ENCODE assay signal across 8 cellular contexts in genomic region chr1:198156111-198156744, GRCh38. TPM values are rescaled to one million over a fixed set of nuclear protein-coding genes. Genes with fewer than 3 reads are reported as not detected.
DNase-seq lines count a peak whose midpoint lies in the region; ATAC-seq, FAIRE-seq and TF ChIP-seq lines count a peak whose summit lies in the region.

No MANE protein-coding gene starts in this region.

- intact Hi-C loops in colonic mucosa (cut with DNase I) = no loop called here
- intact Hi-C loops in HepG2 (cut with micrococcal nuclease; ENCODE audit: unreplicated experiment) = loop anchor here (5.0 to 10.0 kb wide), 6 partner anchors 66 to 981 kb away; no protein-coding TSS in a partner anchor

- ATAC-seq in A549 = peak; percentile 22 to 35; a peak in 4 of 6 replicates
- peak; percentile 30 for ATAC-seq in GM18498 (IDR thresholded peaks at IDR 0.05; ENCODE audit: unreplicated experiment)
- peak; percentile 23 for ATAC-seq in HG03103 (IDR thresholded peaks at IDR 0.05; ENCODE audit: low read depth, unreplicated experiment)
- peak; percentile 21 for ATAC-seq in HepG2

- in situ Hi-C loops in HepG2 (cut with HindIII; ENCODE audit: extremely low pct_ligation_motif_present, low pct_unique_long_range_greater_than_20kb) = no loop called here

- H3K9ac ChIP-seq in colonic mucosa (ENCODE audit: low read depth in 2 of 2, low read length in 2 of 2) (peak overlapping the region; percentile 93 to 95), HepG2 (ENCODE audit: insufficient read depth, low read depth, low read length) (peak overlapping the region; percentile 85)

- under 1% methylated on average over 13 of the region's 13 CpGs for WGBS in A549 (ENCODE audit: missing lambda C conversion rate)
- 2% methylated on average over 13 of the region's 13 CpGs for WGBS in HepG2 (ENCODE audit: low lambda C conversion rate)

- H3K36me3 ChIP-seq in colonic mucosa (no peaks in the 10 kb centered on the region), HepG2 (replicated peaks in 1 of 2; ENCODE audit: control insufficient read depth in 1 of 2, insufficient read depth in 2 of 2, low read length in 2 of 2) (no peaks in the 10 kb centered on the region)

- H3K27ac ChIP-seq in A549 (peak overlapping the region; percentile 94 to 97), colonic mucosa (peak overlapping the region; percentile 99), HepG2 (ENCODE audit: extremely low read length, insufficient read depth, low read length) (peak overlapping the region; percentile 82)

- CTCF ChIA-PET in A549 (lab: Yijun Ruan, JAX) = interaction anchor here (0.7 to 2.9 kb wide), 20 partner anchors 9 to 507 kb away, joined by 3 to 12 read pairs (median 4); partner anchors contain the start of gene LHX9
- CTCF ChIA-PET in HepG2 (lab: Yijun Ruan, JAX; ENCODE audit: low intra/inter-chr PET ratio, low total read pairs) = no interaction called here

- TF ChIP-seq CTCF in A549 (IDR thresholded peaks at IDR 0.05) (peak; percentile 84), colonic mucosa (IDR thresholded peaks at IDR 0.05) (peak; percentile 85), HepG2 (CRISPR knock-in tag; IDR thresholded peaks at IDR 0.05) (peak; percentile 76)

- no peak for TF ChIP-seq POLR2A in A549 (IDR thresholded peaks at IDR 0.05; ENCODE audit: low read length)
- TF ChIP-seq POLR2A in HepG2 (IDR thresholded peaks at IDR 0.05; ENCODE audit: insufficient read depth in 1 of 2, low read depth in 2 of 2, low read length in 2 of 2) = no peak

- no peak for FAIRE-seq in A549 (lab: Jason Lieb, UNC)
- peak; percentile 82 for FAIRE-seq in HepG2 (lab: Jason Lieb, UNC)

- BruUV-seq in HepG2 (replicated peaks; lab: Mats Ljungman, UMichigan) = TSS peak; percentile 77

- no peaks in the 10 kb centered on the region for H3K27me3 ChIP-seq in colonic mucosa
- no peaks in the 10 kb centered on the region; a peak in 1 of 5 replicates for H3K27me3 ChIP-seq in HepG2 (ENCODE audit: control insufficient read depth in 1 of 2, insufficient read depth in 2 of 2, low read length in 2 of 2)

- H3K4me2 ChIP-seq in A549 = peak overlapping the region; percentile 82
- H3K4me2 ChIP-seq in HepG2 (ENCODE audit: low read depth, low read length) = peak overlapping the region; percentile 93

- H4K20me1 ChIP-seq in HepG2 (ENCODE audit: insufficient read depth, low read length) = no peaks in the 10 kb centered on the region

- POLR2A ChIA-PET in A549 (lab: Yijun Ruan, JAX) = interaction anchor here (0.6 to 1.0 kb wide), 4 partner anchors 30 to 311 kb away, joined by 3 to 5 read pairs (median 4); partner anchors contain the start of gene LHX9
- POLR2A ChIA-PET in HepG2 (lab: Yijun Ruan, JAX) = interaction anchor here (0.7 to 1.1 kb wide), 2 partner anchors 50 to 159 kb away, joined by 3 to 4 read pairs; no protein-coding TSS in a partner anchor

- peak overlapping the region; percentile 96 for H3K4me3 ChIP-seq in A549
- H3K4me3 ChIP-seq in colonic mucosa = peak overlapping the region; percentile 85
- H3K4me3 ChIP-seq in HepG2 (replicated peaks in 1 of 3; ENCODE audit: insufficient read depth in 1 of 3, low read depth in 2 of 3, low read length in 3 of 3) = peak overlapping the region; percentile 51 to 90 (median 85)

- H3K9me3 ChIP-seq in A549 (no peaks in the 10 kb centered on the region), colonic mucosa (no peaks in the 10 kb centered on the region), HepG2 (ENCODE audit: low read length) (no peaks in the 10 kb centered on the region)

- peak; percentile 77 to 85 for DNase-seq in A549 (ENCODE audit: low read depth in 1 of 2, low spot score in 1 of 2)
- peak; percentile 57 for DNase-seq in NCI-H2227 treated with DMSO at 0.1 percent for 48 hours (lab: John Stamatoyannopoulos, UW)
- DNase-seq in activated CD4-positive, CD25-positive, alpha-beta regulatory T cell treated with anti-CD3 and anti-CD28 coated beads, Interleukin-2, amount 50 U/mL, for 72 hours = peak; percentile 72
- DNase-seq in colonic mucosa = peak; percentile 80
- DNase-seq in HepG2 (ENCODE audit: low spot score) = peak; percentile 60
- peak; percentile 64 to 69 for DNase-seq in stimulated activated CD4-positive, alpha-beta T cell treated with anti-CD3 and anti-CD28 coated beads, Interleukin-4, amount 100 ng/mL, for 4 hours

- peaks cover 49% of the 10 kb centered on the region for H3K4me1 ChIP-seq in A549
- peaks cover 6% of the 10 kb centered on the region for H3K4me1 ChIP-seq in colonic mucosa
- H3K4me1 ChIP-seq in HepG2 (ENCODE audit: insufficient read depth, low read length) = peaks cover 26% of the 10 kb centered on the region

- H3K79me2 ChIP-seq in HepG2 (ENCODE audit: insufficient read depth, low read length) = peaks cover 34% of the 10 kb centered on the region

- peak overlapping the region; percentile 91 for H2AFZ ChIP-seq in HepG2 (ENCODE audit: low read length)

- TF ChIP-seq EP300 in A549 (IDR thresholded peaks at IDR 0.05) = no peak
- TF ChIP-seq EP300 in HepG2 (IDR thresholded peaks at IDR 0.05; ENCODE audit: low read depth in 2 of 2, low read length in 2 of 2) = no peak
- no peak for TF ChIP-seq EP300 in HepG2 (CRISPR knock-in tag; IDR thresholded peaks at IDR 0.05; ENCODE audit: borderline replicate concordance)

- TF ChIP-seq RAD21 in A549 (conservative IDR thresholded peaks at IDR 0.05 in 1 of 2, IDR thresholded peaks at IDR 0.05 in 1 of 2) (peak; percentile 69 to 75), HepG2 (CRISPR knock-in tag; IDR thresholded peaks at IDR 0.05) (peak; percentile 20; the same call in 1 of the 2 replicates)

TF ChIP-seq in A549, 52 proteins besides CTCF, POLR2A, EP300 and RAD21:
- no peak for TF ChIP-seq JUN (IDR thresholded peaks at IDR 0.05)
- 0 out of 2 replicates have a peak, but pooled peaks have one; percentile 0 for TF ChIP-seq PHF8 (IDR thresholded peaks at IDR 0.05; ENCODE audit: borderline replicate concordance, low read depth)
- peak; percentile 71 for TF ChIP-seq SMC3 (IDR thresholded peaks at IDR 0.05)
- 0 out of 2 replicates have a peak, but pooled peaks have one; percentile 21 for TF ChIP-seq MAX (IDR thresholded peaks at IDR 0.05)
- TF ChIP-seq POLR2AphosphoS2 (conservative IDR thresholded peaks at IDR 0.05; ENCODE audit: low read length) = no peak
- peak; percentile 22; the same call in 1 of the 2 replicates for TF ChIP-seq KDM1A (IDR thresholded peaks at IDR 0.05; ENCODE audit: low read depth)

TF ChIP-seq in HepG2, 621 proteins besides CTCF, POLR2A, EP300 and RAD21 (continues in another document):
- TF ChIP-seq ZNF17 (CRISPR knock-in tag; IDR thresholded peaks at IDR 0.05) = no peak
- TF ChIP-seq SETDB1 (CRISPR knock-in tag; IDR thresholded peaks at IDR 0.05; ENCODE audit: borderline replicate concordance) = 0 out of 2 replicates have a peak, but pooled peaks have one; percentile 48
- no peak for TF ChIP-seq HOXA7 (CRISPR knock-in tag; IDR thresholded peaks at IDR 0.05)
- TF ChIP-seq FLYWCH1 (CRISPR knock-in tag; IDR thresholded peaks at IDR 0.05) = no peak
- no peak for TF ChIP-seq ZFP62 (CRISPR knock-in tag; IDR thresholded peaks at IDR 0.05)
- TF ChIP-seq TFE3 (CRISPR knock-in tag; IDR thresholded peaks at IDR 0.05) = no peak
- 0 out of 2 replicates have a peak, but pooled peaks have one; percentile 17 for TF ChIP-seq SMYD3 (CRISPR knock-in tag; IDR thresholded peaks at IDR 0.05)

RNA-seq across cellular contexts. Expression of gene NEK7, which starts 0.6 kb away (rescaled TPM):
- 62.9 and 66.9 TPM in 2 replicates for polyA plus RNA-seq in A549 (2011; rRNA removed)
- polyA plus RNA-seq in A549 (2012; cell fraction: cytosol; rRNA removed) = 10.6 and 12.6 TPM in 2 replicates
- polyA plus RNA-seq in A549 (2012; cell fraction: nucleus; rRNA removed) = 5.6 and 6.7 TPM in 2 replicates
- polyA plus RNA-seq in A549 (2017; fragmentation: RNase III; extraction: RNeasy Plus Mini Kit Qiagen cat#74134 plus additional on column Dnase treatment) = 13.1 to 16.0 TPM (median 15.9 TPM) in 3 replicates
- polyA minus RNA-seq in A549 (2011; rRNA and poly(A)+ RNA removed) = 28.0 and 34.1 TPM in 2 replicates
- 10 to 100 TPM; 45.4 to 64.7 TPM for total RNA-seq in colonic mucosa
- total RNA-seq in HepG2 (2016; rRNA removed; fragmentation: Illumina TruSeq; extraction: Trizol) = 19.2 and 25.5 TPM in 2 replicates
- 11.2 and 13.0 TPM in 2 replicates for total RNA-seq in HepG2 (2016; cell fraction: cytosol; rRNA removed; fragmentation: Illumina TruSeq; extraction: Trizol; ENCODE audit: low read depth)
- total RNA-seq in HepG2 (2016; cell fraction: insoluble cytoplasmic fraction; rRNA removed; fragmentation: Illumina TruSeq; extraction: Trizol) = 18.2 and 27.3 TPM in 2 replicates
- 19.4 and 21.0 TPM in 2 replicates for total RNA-seq in HepG2 (2016; cell fraction: membrane; rRNA removed; fragmentation: Illumina TruSeq; extraction: Trizol)
- 13.3 and 16.2 TPM in 2 replicates for total RNA-seq in HepG2 (2016; cell fraction: nucleus; rRNA removed; fragmentation: Illumina TruSeq; extraction: Trizol)
- polyA plus RNA-seq in HepG2 (2011; rRNA removed) = 13.7 and 18.1 TPM in 2 replicates
- polyA plus RNA-seq in HepG2 (2011; cell fraction: cytosol; rRNA removed) = 8.3 and 12.7 TPM in 2 replicates
- 8.7 and 9.7 TPM in 2 replicates for polyA plus RNA-seq in HepG2 (2011; cell fraction: nucleus; rRNA removed)
- polyA plus RNA-seq in HepG2 (2012) = 8.9 and 11.2 TPM in 2 replicates
- 1.4 TPM in 2 replicates for polyA plus RNA-seq in HepG2 (2016; cell fraction: cytosol; fragmentation: Illumina TruSeq; extraction: Trizol; ENCODE audit: low read depth)
- polyA plus RNA-seq in HepG2 (2016; cell fraction: insoluble cytoplasmic fraction; fragmentation: Illumina TruSeq; extraction: Trizol; ENCODE audit: low read depth) = 15.9 and 16.7 TPM in 2 replicates
- polyA plus RNA-seq in HepG2 (2016; cell fraction: membrane; fragmentation: Illumina TruSeq; extraction: Trizol; ENCODE audit: low read depth) = 6.0 and 6.2 TPM in 2 replicates
- polyA plus RNA-seq in HepG2 (2016; cell fraction: nucleus; fragmentation: Illumina TruSeq; extraction: Trizol; ENCODE audit: insufficient read depth, low read depth) = 12.0 and 12.2 TPM in 2 replicates
- 7.4 and 49.1 TPM in 2 replicates for polyA minus RNA-seq in HepG2 (2011; rRNA and poly(A)+ RNA removed; ENCODE audit: low replicate concordance)
- 13.1 and 26.9 TPM in 2 replicates for polyA minus RNA-seq in HepG2 (2011; cell fraction: cytosol; rRNA and poly(A)+ RNA removed)
- 28.5 and 38.8 TPM in 2 replicates for polyA minus RNA-seq in HepG2 (2011; cell fraction: nucleus; rRNA and poly(A)+ RNA removed)

Comparison
In these comparisons a context has a peak if more than half of its experiments do, and no peak if none do; other contexts are left out.
1. Peak in every context shown above with its lines: DNase-seq, ATAC-seq, H3K4me3 ChIP-seq and H3K27ac ChIP-seq.